ENCODE assay signal across 8 cellular contexts in the genomic region with DNA sequence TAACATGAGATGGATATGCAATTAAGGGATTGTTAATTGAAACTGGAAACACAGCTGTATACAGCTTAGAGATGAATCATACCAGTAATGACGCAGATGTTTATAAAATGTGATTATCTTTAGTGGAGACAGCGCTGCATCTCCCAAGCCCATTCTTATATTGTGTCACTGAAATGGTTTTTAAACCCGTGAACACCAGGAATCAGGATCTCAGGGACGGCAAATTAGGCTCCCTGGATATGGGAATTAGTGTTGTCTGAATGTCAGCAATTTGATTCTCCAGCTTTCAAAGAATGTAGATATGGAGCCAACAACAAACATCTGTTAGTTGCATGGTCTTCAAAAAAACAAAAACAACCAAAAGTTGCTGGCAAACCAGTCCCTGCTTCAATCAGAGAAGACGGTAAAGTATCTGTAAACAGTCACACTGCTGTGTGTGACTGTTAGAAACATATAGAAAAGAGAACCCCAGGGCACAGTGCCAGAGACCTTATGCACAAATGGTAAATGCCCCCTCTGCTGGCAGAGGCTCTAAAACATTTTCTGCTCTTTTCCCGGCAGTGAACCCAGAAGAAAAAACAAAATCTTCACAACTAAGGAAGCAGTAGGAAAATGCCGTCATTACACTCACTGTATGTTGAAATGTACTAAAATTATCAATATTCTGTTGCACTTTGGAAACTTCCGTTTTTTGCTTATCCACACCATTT.
A peak's percentile ranks its signal among the peaks of the same experiment; 100 is the strongest.
DNase-seq lines count a peak whose midpoint lies in the region; ATAC-seq and TF ChIP-seq lines count a peak whose summit lies in the region.

No MANE protein-coding gene starts in this region.

- H3K4me1 Mint-ChIP-seq in CD4-positive, alpha-beta T cell (ENCODE audit: low read depth): no peaks in the 10 kb centered on the region

- no peak overlapping the region for H3K27ac Mint-ChIP-seq in CD4-positive, alpha-beta T cell

- POLR2A ChIA-PET in CD4-positive, alpha-beta T cell (lab: Charles Lee): no interaction called here

- H3K9me3 ChIP-seq in CD4-positive, alpha-beta T cell (ENCODE audit: control insufficient read depth, low read length): no peaks in the 10 kb centered on the region
- no peaks in the 10 kb centered on the region for H3K9me3 ChIP-seq in effector memory CD4-positive, alpha-beta T cell (ENCODE audit: control insufficient read depth, low read length)

- no peak overlapping the region for H3K27ac ChIP-seq in CD4-positive, alpha-beta T cell (ENCODE audit: low read depth, low read length)
- H3K27ac ChIP-seq in effector memory CD4-positive, alpha-beta T cell (ENCODE audit: insufficient read depth, low read length, poor library complexity, severe bottlenecking): no peak overlapping the region

- no peaks in the 10 kb centered on the region for H3K27me3 ChIP-seq in CD4-positive, alpha-beta T cell (ENCODE audit: control insufficient read depth, insufficient read depth, low read length)
- no peaks in the 10 kb centered on the region for H3K27me3 ChIP-seq in effector memory CD4-positive, alpha-beta T cell (replicated peaks; ENCODE audit: control insufficient read depth, insufficient read depth, low read length, poor library complexity, severe bottlenecking)

- no peak overlapping the region for H3K4me3 Mint-ChIP-seq in CD4-positive, alpha-beta T cell

- no peaks in the 10 kb centered on the region for H3K36me3 Mint-ChIP-seq in CD4-positive, alpha-beta T cell (ENCODE audit: low read depth)

- TF ChIP-seq CTCF in AG09309 (IDR thresholded peaks at IDR 0.05; ENCODE audit: control insufficient read depth, insufficient read depth, low read depth, low read length, missing control alignments): peak; percentile 42
- no peak for TF ChIP-seq CTCF in CD4-positive, alpha-beta T cell (IDR thresholded peaks at IDR 0.05)

- H3K36me3 ChIP-seq in effector memory CD4-positive, alpha-beta T cell (ENCODE audit: control insufficient read depth, insufficient read depth, low read length): no peaks in the 10 kb centered on the region

- CTCF ChIA-PET in CD4-positive, alpha-beta T cell (lab: Charles Lee): no interaction called here

- intact Hi-C loops in CD4-positive, alpha-beta T cell (cut with DNase I, micrococcal nuclease): loop anchor here (10.0 kb wide), 1 partner anchor 689 kb away; no protein-coding TSS in a partner anchor

- no peak overlapping the region for H3K4me3 ChIP-seq in AG09309 (ENCODE audit: control insufficient read depth, low read depth, low read length)
- H3K4me3 ChIP-seq in effector memory CD4-positive, alpha-beta T cell (ENCODE audit: insufficient read depth, low read depth, low read length, poor library complexity, severe bottlenecking): no peak overlapping the region

- H3K9me3 Mint-ChIP-seq in CD4-positive, alpha-beta T cell: no peaks in the 10 kb centered on the region

- ATAC-seq in GM18511 (IDR thresholded peaks at IDR 0.05; ENCODE audit: unreplicated experiment): peak; percentile 55
- no peak for ATAC-seq in CD4-positive, alpha-beta T cell (ENCODE audit: poor library complexity)

- no peaks in the 10 kb centered on the region for H3K27me3 Mint-ChIP-seq in CD4-positive, alpha-beta T cell

- DNase-seq in AG09309 (ENCODE audit: low read depth) (no peak), NCI-H748 treated with DMSO at 0.1 percent for 48 hours (lab: John Stamatoyannopoulos, UW) (peak; percentile 20), cerebellar cortex (ENCODE audit: low spot score) (peak; percentile 2), midbrain (lab: John Stamatoyannopoulos, UW) (peak; percentile 0), 8988T (no peak)
- no peak for DNase-seq in CD4-positive, alpha-beta T cell
- DNase-seq in effector memory CD4-positive, alpha-beta T cell: no peak

- no peaks in the 10 kb centered on the region for H3K4me1 ChIP-seq in effector memory CD4-positive, alpha-beta T cell (ENCODE audit: control insufficient read depth, insufficient read depth, low read length, poor library complexity, severe bottlenecking)

Comparison
In these comparisons a context has a peak if more than half of its experiments do, and no peak if none do; other contexts are left out.
1. DNase-seq: peak in NCI-H748 treated with DMSO at 0.1 percent for 48 hours (single experiment), cerebellar cortex (single experiment) and midbrain (single experiment); none in AG09309 (single experiment), 8988T (single experiment), CD4-positive, alpha-beta T cell (0 of 10) and effector memory CD4-positive, alpha-beta T cell (0 of 3).